In the genomic region with DNA sequence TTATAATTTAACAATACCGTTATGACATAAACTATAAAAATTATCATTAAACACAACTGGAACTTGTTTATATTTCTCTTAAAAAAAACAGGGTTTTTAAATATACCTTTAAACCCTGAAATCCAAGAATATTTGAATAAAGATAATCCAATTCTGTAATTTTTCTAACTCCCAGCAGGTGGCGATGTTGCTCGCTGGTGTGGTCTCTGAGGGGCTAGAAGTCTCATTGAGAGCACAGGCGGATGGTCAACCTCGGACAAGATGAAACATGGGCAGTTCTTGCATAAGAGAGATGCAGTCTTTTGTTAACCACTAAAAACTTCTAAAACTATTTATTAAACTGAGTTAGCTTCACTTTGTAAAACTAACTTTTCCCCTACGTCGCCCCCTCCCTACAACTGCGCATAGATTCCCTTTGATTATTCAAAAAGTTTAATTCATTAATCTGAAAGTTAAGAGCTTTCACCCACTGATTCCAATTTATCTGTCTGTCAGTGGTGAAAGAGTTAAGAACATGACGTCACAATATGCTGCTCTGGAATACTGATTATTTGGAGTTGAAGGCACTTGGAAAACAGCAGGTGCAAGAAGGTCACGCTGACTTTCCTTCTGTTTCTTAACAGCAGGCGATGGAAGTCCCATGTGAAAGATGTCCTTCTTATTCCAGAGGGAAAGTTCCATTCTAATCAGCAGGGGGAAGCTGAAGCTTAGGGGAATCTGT, we compare ENCODE assay signal across 8 cellular contexts. TPM values are rescaled to one million over a fixed set of nuclear protein-coding genes. Genes with fewer than 3 reads are reported as not detected.
DNase-seq lines count a peak whose midpoint lies in the region; ATAC-seq, FAIRE-seq and TF ChIP-seq lines count a peak whose summit lies in the region.

No MANE protein-coding gene starts in this region.

- H3K4me3 Mint-ChIP-seq in activated T-helper 2 cell treated with anti-CD3 and anti-CD28 coated beads, Interferon-gamma antibody, Interleukin-2, Interleukin-4, amounts not matched to agents 10 μg/mL and 5 μg/mL and 100 μg/mL, durations not matched to agents 14 hours and 24 hours and 36 hours (ENCODE audit: low read depth) = no peak overlapping the region

- H3K27me3 Mint-ChIP-seq in activated T-helper 2 cell treated with anti-CD3 and anti-CD28 coated beads, Interferon-gamma antibody, Interleukin-2, Interleukin-4, amounts not matched to agents 10 μg/mL and 5 μg/mL and 100 μg/mL, durations not matched to agents 14 hours and 24 hours and 36 hours (ENCODE audit: low read depth) = no peaks in the 10 kb centered on the region

- intact Hi-C loops in activated T-helper 2 cell treated with anti-CD3 and anti-CD28 coated beads, Interferon-gamma antibody, Interleukin-2, Interleukin-4, amounts not matched to agents 10 μg/mL and 5 μg/mL and 100 μg/mL, durations not matched to agents 14 hours and 24 hours and 36 hours (cut with micrococcal nuclease) = loop anchor here (2.0 kb wide), 3 partner anchors 159 to 533 kb away; no protein-coding TSS in a partner anchor

- H3K27ac Mint-ChIP-seq in activated T-helper 2 cell treated with anti-CD3 and anti-CD28 coated beads, Interferon-gamma antibody, Interleukin-2, Interleukin-4, amounts not matched to agents 10 μg/mL and 5 μg/mL and 100 μg/mL, durations not matched to agents 14 hours and 24 hours and 36 hours = no peak overlapping the region

- H3K27ac ChIP-seq in caudate nucleus (ENCODE audit: low read depth, low read length) = peak overlapping the region; percentile 42

- ATAC-seq in SK-N-SH treated with all-trans-retinoic acid at 6 μM for 48 hours (peak; percentile 71), HG03521 (IDR thresholded peaks at IDR 0.05; ENCODE audit: unreplicated experiment) (no peak)

- peaks cover 4% of the 10 kb centered on the region for H3K9me3 Mint-ChIP-seq in activated T-helper 2 cell treated with anti-CD3 and anti-CD28 coated beads, Interferon-gamma antibody, Interleukin-2, Interleukin-4, amounts not matched to agents 10 μg/mL and 5 μg/mL and 100 μg/mL, durations not matched to agents 14 hours and 24 hours and 36 hours

- peak; percentile 95 for FAIRE-seq in G401.6 (lab: Jason Lieb, UNC)

- H3K4me1 Mint-ChIP-seq in activated T-helper 2 cell treated with anti-CD3 and anti-CD28 coated beads, Interferon-gamma antibody, Interleukin-2, Interleukin-4, amounts not matched to agents 10 μg/mL and 5 μg/mL and 100 μg/mL, durations not matched to agents 14 hours and 24 hours and 36 hours (ENCODE audit: low read depth) = no peaks in the 10 kb centered on the region

- DNase-seq in KBM-7 (peak; percentile 40), caudate nucleus (lab: John Stamatoyannopoulos, UW) (peak in 52 of 61 donors; percentile 0 to 83 (median 26)), inferior parietal cortex (ENCODE audit: extremely low spot score) (peak; percentile 86)
- peak in 3 of 4 experiments; percentile 2 to 21 (median 4) for DNase-seq in stimulated activated CD4-positive, alpha-beta T cell treated with anti-CD3 and anti-CD28 coated beads, Interleukin-1b, Interleukin-23, amount 100 ng/mL, for 24 hours (ENCODE audit: low read depth in 4 of 4, low spot score in 1 of 4)
- DNase-seq in activated T-helper 2 cell treated with anti-CD3 and anti-CD28 coated beads, Interferon-gamma antibody, Interleukin-2, Interleukin-4, amounts not matched to agents 10 μg/mL and 5 μg/mL and 100 μg/mL, durations not matched to agents 14 hours and 24 hours and 36 hours (ENCODE audit: low spot score) = no peak

- H3K36me3 Mint-ChIP-seq in activated T-helper 2 cell treated with anti-CD3 and anti-CD28 coated beads, Interferon-gamma antibody, Interleukin-2, Interleukin-4, amounts not matched to agents 10 μg/mL and 5 μg/mL and 100 μg/mL, durations not matched to agents 14 hours and 24 hours and 36 hours (ENCODE audit: low read depth) = no peaks in the 10 kb centered on the region

- in situ Hi-C loops in KBM-7 (cut with MboI; ENCODE audit: low pct_unique_long_range_greater_than_20kb, low sequenced_read_pairs) = loop anchor here (25.0 kb wide), 1 partner anchor 158 kb away; the partner anchor contains the start of gene MEPE

TF ChIP-seq in SK-N-SH treated with all-trans-retinoic acid at 6 μM for 48 hours, 23 proteins besides CTCF, POLR2A, EP300 and RAD21:
- TF ChIP-seq TSHZ2 (CRISPR knock-in tag; IDR thresholded peaks at IDR 0.05) = no peak
- no peak for TF ChIP-seq CSDC2 (CRISPR knock-in tag; IDR thresholded peaks at IDR 0.05)
- TF ChIP-seq PPARA (CRISPR knock-in tag; IDR thresholded peaks at IDR 0.05; ENCODE audit: borderline replicate concordance) = no peak
- TF ChIP-seq ZC3H10 (CRISPR knock-in tag; IDR thresholded peaks at IDR 0.05) = no peak
- TF ChIP-seq, protein P1, sequence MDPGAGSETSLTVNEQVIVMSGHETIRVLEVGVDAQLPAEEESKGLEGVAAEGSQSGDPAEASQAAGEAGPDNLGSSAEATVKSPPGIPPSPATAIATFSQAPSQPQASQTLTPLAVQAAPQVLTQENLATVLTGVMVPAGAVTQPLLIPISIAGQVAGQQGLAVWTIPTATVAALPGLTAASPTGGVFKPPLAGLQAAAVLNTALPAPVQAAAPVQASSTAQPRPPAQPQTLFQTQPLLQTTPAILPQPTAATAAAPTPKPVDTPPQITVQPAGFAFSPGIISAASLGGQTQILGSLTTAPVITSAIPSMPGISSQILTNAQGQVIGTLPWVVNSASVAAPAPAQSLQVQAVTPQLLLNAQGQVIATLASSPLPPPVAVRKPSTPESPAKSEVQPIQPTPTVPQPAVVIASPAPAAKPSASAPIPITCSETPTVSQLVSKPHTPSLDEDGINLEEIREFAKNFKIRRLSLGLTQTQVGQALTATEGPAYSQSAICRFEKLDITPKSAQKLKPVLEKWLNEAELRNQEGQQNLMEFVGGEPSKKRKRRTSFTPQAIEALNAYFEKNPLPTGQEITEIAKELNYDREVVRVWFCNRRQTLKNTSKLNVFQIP (CRISPR knock-in tag; IDR thresholded peaks at IDR 0.05; ENCODE audit: borderline replicate concordance, low read depth) = no peak
- TF ChIP-seq, protein P2, sequence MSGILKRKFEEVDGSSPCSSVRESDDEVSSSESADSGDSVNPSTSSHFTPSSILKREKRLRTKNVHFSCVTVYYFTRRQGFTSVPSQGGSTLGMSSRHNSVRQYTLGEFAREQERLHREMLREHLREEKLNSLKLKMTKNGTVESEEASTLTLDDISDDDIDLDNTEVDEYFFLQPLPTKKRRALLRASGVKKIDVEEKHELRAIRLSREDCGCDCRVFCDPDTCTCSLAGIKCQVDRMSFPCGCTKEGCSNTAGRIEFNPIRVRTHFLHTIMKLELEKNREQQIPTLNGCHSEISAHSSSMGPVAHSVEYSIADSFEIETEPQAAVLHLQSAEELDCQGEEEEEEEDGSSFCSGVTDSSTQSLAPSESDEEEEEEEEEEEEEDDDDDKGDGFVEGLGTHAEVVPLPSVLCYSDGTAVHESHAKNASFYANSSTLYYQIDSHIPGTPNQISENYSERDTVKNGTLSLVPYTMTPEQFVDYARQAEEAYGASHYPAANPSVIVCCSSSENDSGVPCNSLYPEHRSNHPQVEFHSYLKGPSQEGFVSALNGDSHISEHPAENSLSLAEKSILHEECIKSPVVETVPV (CRISPR knock-in tag; IDR thresholded peaks at IDR 0.05) = no peak
- TF ChIP-seq PATZ1 (CRISPR knock-in tag; IDR thresholded peaks at IDR 0.05; ENCODE audit: borderline replicate concordance) = no peak
- no peak for TF ChIP-seq ARNTL (CRISPR knock-in tag; IDR thresholded peaks at IDR 0.05; ENCODE audit: borderline replicate concordance, low read depth)

RNA-seq across cellular contexts. Expression of gene DMP1, which starts 29.5 kb away (rescaled TPM):
- not detected in 2 replicates for total RNA-seq in activated T-helper 2 cell treated with anti-CD3 and anti-CD28 coated beads, Interferon-gamma antibody, Interleukin-2, Interleukin-4, amounts not matched to agents 10 μg/mL and 5 μg/mL and 100 μg/mL, durations not matched to agents 14 hours and 24 hours and 36 hours
